Comparison of ENCODE assay signal across 8 cellular contexts in genomic region chr2:71067567-71068217, GRCh38. TPM values are rescaled to one million over a fixed set of nuclear protein-coding genes. Genes with fewer than 3 reads are reported as not detected.
A peak's percentile ranks its signal among the peaks of the same experiment; 100 is the strongest.
DNase-seq lines count a peak whose midpoint lies in the region; ATAC-seq, FAIRE-seq and TF ChIP-seq lines count a peak whose summit lies in the region.

No MANE protein-coding gene starts in this region.

- H3K27ac ChIP-seq in CD4-positive, CD25-positive, alpha-beta regulatory T cell (ENCODE audit: insufficient read depth, low read length, poor library complexity, severe bottlenecking) = peak overlapping the region; percentile 95
- H3K27ac ChIP-seq in OCI-LY3 (ENCODE audit: low read length) (peak overlapping the region; percentile 98), H1 (ENCODE audit: low read depth, low read length) (peak overlapping the region; percentile 78)

- H4K91ac ChIP-seq in H1 (replicated peaks; ENCODE audit: insufficient read length, low read length) = no peak overlapping the region

- H3K4me2 ChIP-seq in OCI-LY3 (ENCODE audit: low read length) = peak overlapping the region; percentile 99
- H3K4me2 ChIP-seq in H1 (ENCODE audit: insufficient read depth in 1 of 2, low read depth in 2 of 2, low read length in 2 of 2) = peak overlapping the region; percentile 88 to 94

- H2BK15ac ChIP-seq in H1 (ENCODE audit: low read length) = no peak overlapping the region

- peaks cover 45% of the 10 kb centered on the region for H3K4me1 ChIP-seq in CD4-positive, CD25-positive, alpha-beta regulatory T cell (ENCODE audit: control insufficient read depth, insufficient read depth, low read length, poor library complexity, severe bottlenecking)
- H3K4me1 ChIP-seq in OCI-LY3 (ENCODE audit: low read length) (peaks cover 81% of the 10 kb centered on the region), H1 (replicated peaks in 1 of 4; ENCODE audit: control insufficient read depth in 3 of 4, insufficient read depth in 4 of 4, low read length in 3 of 4) (peaks cover 0 to 6% (median 1%) of the 10 kb centered on the region in 4 experiments; a peak in 4 of 7 replicates)

- H4K8ac ChIP-seq in H1 (ENCODE audit: extremely low read depth, insufficient read depth, low read length) = peak overlapping the region; percentile 37; the same call in 1 of the 2 replicates

- H2BK5ac ChIP-seq in H1 (ENCODE audit: low read depth, low read length) = peak overlapping the region; percentile 37; the same call in 1 of the 2 replicates

- H3K4me3 Mint-ChIP-seq in CD4-positive, CD25-positive, alpha-beta regulatory T cell = peak overlapping the region; percentile 93 to 97 (median 96)
- H3K4me3 Mint-ChIP-seq in naive B cell = peak overlapping the region; percentile 87 to 99 (median 99)

- peaks cover 18% of the 10 kb centered on the region for H3K27me3 Mint-ChIP-seq in CD4-positive, CD25-positive, alpha-beta regulatory T cell
- H3K27me3 Mint-ChIP-seq in naive B cell = no peaks in the 10 kb centered on the region

- peak in 1 of 3 donors; percentile 21 for DNase-seq in CD4-positive, CD25-positive, alpha-beta regulatory T cell
- DNase-seq in H1 (ENCODE audit: low read depth in 1 of 2, low spot score in 2 of 2) (no peak), naive B cell (peak; percentile 34), NCI-H146 (lab: John Stamatoyannopoulos, UW) (no peak), GDM1 (lab: John Stamatoyannopoulos, UW) (no peak), KBM-7 (no peak)

- H3K18ac ChIP-seq in H1 (ENCODE audit: extremely low read depth, low read length) = peak overlapping the region; percentile 91

- H2BK20ac ChIP-seq in H1 (ENCODE audit: low read length) = no peak overlapping the region

- peaks cover 2% of the 10 kb centered on the region for H3K27me3 ChIP-seq in CD4-positive, CD25-positive, alpha-beta regulatory T cell (ENCODE audit: control insufficient read depth, insufficient read depth, low read length)
- H3K27me3 ChIP-seq in OCI-LY3 (ENCODE audit: low read depth, low read length) (no peaks in the 10 kb centered on the region), H1 (replicated peaks in 1 of 4; ENCODE audit: control insufficient read depth in 3 of 4, extremely low read depth in 1 of 4, insufficient read depth in 3 of 4, low read length in 3 of 4) (no peaks in the 10 kb centered on the region; a peak in 1 of 7 replicates)

- H3K4me1 Mint-ChIP-seq in CD4-positive, CD25-positive, alpha-beta regulatory T cell = peaks cover 25 to 51% (median 41%) of the 10 kb centered on the region in 4 donors
- H3K4me1 Mint-ChIP-seq in naive B cell = peaks cover 49 to 81% (median 81%) of the 10 kb centered on the region in 3 donors

- POLR2A ChIA-PET in H1 (lab: Charles Lee; ENCODE audit: partially characterized antibody) = interaction anchor here (0.6 to 2.3 kb wide), 11 partner anchors 8 to 66 kb away, joined by 3 to 10 read pairs (median 4); partner anchors contain the start of genes MCEE and MPHOSPH10

- no peak overlapping the region for H3K23ac ChIP-seq in H1 (ENCODE audit: insufficient read length)

- H3K4me3 ChIP-seq in CD4-positive, CD25-positive, alpha-beta regulatory T cell (ENCODE audit: low read depth, low read length) = peak overlapping the region; percentile 92
- H3K4me3 ChIP-seq in OCI-LY3 (ENCODE audit: low read length) (peak overlapping the region; percentile 90), H1 (ENCODE audit: extremely low read depth in 1 of 4, insufficient read depth in 2 of 4, low read depth in 3 of 4, low read length in 4 of 4) (peak overlapping the region; percentile 60 to 96 (median 82))

- in situ Hi-C loops in KBM-7 (cut with MboI; ENCODE audit: low pct_unique_long_range_greater_than_20kb, low sequenced_read_pairs) = no loop called here

- no peak for FAIRE-seq in H1 (lab: Jason Lieb, UNC)

- H3K36me3 Mint-ChIP-seq in CD4-positive, CD25-positive, alpha-beta regulatory T cell = peaks cover 4% of the 10 kb centered on the region
- H3K36me3 Mint-ChIP-seq in naive B cell = no peaks in the 10 kb centered on the region

- CTCF ChIA-PET in H1 (lab: Charles Lee; ENCODE audit: partially characterized antibody) = interaction anchor here (0.5 to 7.7 kb wide), 10 partner anchors 10 to 756 kb away, joined by 3 to 100 read pairs (median 4); partner anchors contain the start of genes MCEE and MPHOSPH10

- peaks cover 56% of the 10 kb centered on the region for H3K79me2 ChIP-seq in OCI-LY3 (ENCODE audit: low read length)
- H3K79me2 ChIP-seq in H1 (ENCODE audit: control insufficient read depth in 1 of 2, insufficient read depth in 2 of 2, low read length in 2 of 2) = peaks cover 3 to 23% of the 10 kb centered on the region in 2 experiments; a peak in 3 of 4 replicates

- no peak for TF ChIP-seq POLR2A in H1 (IDR thresholded peaks at IDR 0.05; ENCODE audit: control extremely low read depth in 1 of 2, low read depth in 2 of 2, low read length in 2 of 2)

- TF ChIP-seq EP300 in H1 (IDR thresholded peaks at IDR 0.05; ENCODE audit: borderline replicate concordance in 1 of 2, low read depth in 2 of 2, low read length in 2 of 2) = no peak

- H3K4ac ChIP-seq in H1 (replicated peaks; ENCODE audit: insufficient read length, low read depth, low read length) = no peak overlapping the region

- H2AFZ ChIP-seq in OCI-LY3 (ENCODE audit: low read depth, low read length) (0 out of 2 replicates have a peak overlapping the region, but pooled peaks have one; percentile 12), H1 (ENCODE audit: low read length) (peak overlapping the region; percentile 81)

- peak overlapping the region; percentile 79 for H4K5ac ChIP-seq in H1 (ENCODE audit: insufficient read length, low read depth, low read length)

- no peak overlapping the region for H3K14ac ChIP-seq in H1 (ENCODE audit: insufficient read length)

- TF ChIP-seq RAD21 in H1 (IDR thresholded peaks at IDR 0.05 in 1 of 2, conservative IDR thresholded peaks at IDR 0.05 in 1 of 2; ENCODE audit: low read depth in 2 of 2, low read length in 2 of 2) = no peak; a peak in 1 of 4 replicates

- H3K9me3 Mint-ChIP-seq in CD4-positive, CD25-positive, alpha-beta regulatory T cell = no peaks in the 10 kb centered on the region
- no peaks in the 10 kb centered on the region for H3K9me3 Mint-ChIP-seq in naive B cell

- no peak overlapping the region for H2AK5ac ChIP-seq in H1 (ENCODE audit: low read depth, low read length)

- H3K9ac ChIP-seq in OCI-LY3 (ENCODE audit: low read length) = peak overlapping the region; percentile 99
- peak overlapping the region in 3 of 4 experiments; percentile 72 to 82 (median 75); a peak in 6 of 7 replicates for H3K9ac ChIP-seq in H1 (replicated peaks in 1 of 4; ENCODE audit: extremely low read depth in 1 of 4, low read depth in 3 of 4, low read length in 3 of 4)

- H3K27ac Mint-ChIP-seq in CD4-positive, CD25-positive, alpha-beta regulatory T cell = peak overlapping the region; percentile 96 to 100 (median 99)
- H3K27ac Mint-ChIP-seq in naive B cell = peak overlapping the region; percentile 89 to 100 (median 100)

- H3K56ac ChIP-seq in H1 (replicated peaks; ENCODE audit: insufficient read length, low read depth, low read length) = peak overlapping the region; percentile 7

- H3K79me1 ChIP-seq in H1 (ENCODE audit: low read depth, low read length) = no peaks in the 10 kb centered on the region; the same call in 1 of the 2 replicates

- H2BK12ac ChIP-seq in H1 (ENCODE audit: low read depth, low read length) = no peak overlapping the region

- H3K9me3 ChIP-seq in CD4-positive, CD25-positive, alpha-beta regulatory T cell (ENCODE audit: control insufficient read depth in 2 of 2, low read length in 2 of 2) = no peaks in the 10 kb centered on the region
- no peaks in the 10 kb centered on the region for H3K9me3 ChIP-seq in OCI-LY3 (ENCODE audit: insufficient read depth, low read length)
- no peaks in the 10 kb centered on the region for H3K9me3 ChIP-seq in H1 (ENCODE audit: insufficient read depth in 2 of 2, low read depth in 1 of 2, low read length in 1 of 2)

- no peaks in the 10 kb centered on the region for H3K36me3 ChIP-seq in CD4-positive, CD25-positive, alpha-beta regulatory T cell (ENCODE audit: control insufficient read depth, insufficient read depth, low read length)
- H3K36me3 ChIP-seq in OCI-LY3 (replicated peaks; ENCODE audit: low read depth, low read length) (peaks cover 17% of the 10 kb centered on the region), H1 (ENCODE audit: control insufficient read depth in 2 of 4, insufficient read depth in 4 of 4, low read length in 3 of 4) (no peaks in the 10 kb centered on the region; a peak in 2 of 8 replicates)

- no peak overlapping the region for H2BK120ac ChIP-seq in H1 (replicated peaks; ENCODE audit: low read depth, low read length)

- ATAC-seq in CD4-positive, CD25-positive, alpha-beta regulatory T cell (ENCODE audit: low read depth in 2 of 2) = peak in 1 of 2 donors; percentile 1
- peak; percentile 0 for ATAC-seq in GM21447 (IDR thresholded peaks at IDR 0.05; ENCODE audit: unreplicated experiment)
- no peak for ATAC-seq in naive B cell (ENCODE audit: low read depth in 2 of 2)

- peaks cover 13% of the 10 kb centered on the region for H3K23me2 ChIP-seq in H1 (ENCODE audit: low read depth, low read length)

- 5% methylated on average over 26 of the region's 26 CpGs; no CpG with 5 or more reads in 1 of the 2 experiments for WGBS in H1 (ENCODE audit: extremely low coverage in 1 of 2, insufficient coverage in 1 of 2, insufficient read length in 1 of 2, insufficient replicate concordance in 2 of 2, low coverage in 1 of 2, low lambda C conversion rate in 2 of 2, missing lambda C conversion rate in 1 of 2), 2 experiments

- H4K20me1 ChIP-seq in OCI-LY3 (ENCODE audit: insufficient read depth, low read length) = peaks cover 13% of the 10 kb centered on the region; the same call in 1 of the 2 replicates
- peaks cover 0 to under 1% of the 10 kb centered on the region in 2 experiments for H4K20me1 ChIP-seq in H1 (replicated peaks in 1 of 2; ENCODE audit: control insufficient read depth in 1 of 2, insufficient read depth in 2 of 2, low read length in 2 of 2)

- TF ChIP-seq CTCF in OCI-LY3 (IDR thresholded peaks at IDR 0.05; ENCODE audit: low read depth, low read length) (no peak; the same call in 1 of the 2 replicates), H1 (IDR thresholded peaks at IDR 0.05; ENCODE audit: control extremely low read depth in 1 of 3, insufficient read depth in 1 of 3, low read depth in 1 of 3, low read length in 3 of 3) (peak in 2 of 3 experiments; percentile 1 to 16; a peak in 2 of 4 replicates)

RNA-seq across cellular contexts. Expression of gene NAGK, which starts 0.8 kb away (rescaled TPM):
- total RNA-seq in CD4-positive, CD25-positive, alpha-beta regulatory T cell = 89.0 TPM
- 10 to 100 TPM; 63.8 to 81.3 (median 80.3) TPM for polyA plus RNA-seq in CD4-positive, CD25-positive, alpha-beta regulatory T cell
- total RNA-seq in H1 (2021; fragmentation: NEBNext Ultra II Directional; extraction: Animal tissue kit (Norgen Biotek cat#: 25700)) = 59.9 and 62.2 TPM in 2 replicates
- polyA plus RNA-seq in H1 (2011; rRNA removed) (57.9 and 67.8 TPM in 2 replicates), naive B cell (ENCODE audit: low read depth in 6 of 6) (100 to 1,000 TPM in 3 of 6 donors, 10 to 100 TPM in 3; 74.8 to 140 (median 101) TPM)
- polyA plus RNA-seq in H1 (2011; cell fraction: cytosol; rRNA removed) = 63.9 TPM
- 75.4 TPM for polyA plus RNA-seq in H1 (2011; cell fraction: nucleus; rRNA removed)
- 53.2 to 66.3 TPM (median 60.8 TPM) in 4 replicates for polyA plus RNA-seq in H1 (2012, experiment 1 of 2)
- 36.9 TPM for polyA plus RNA-seq in H1 (2012, experiment 2 of 2)
- polyA plus RNA-seq in H1 (2013, experiment 1 of 2) = 68.3 TPM
- polyA plus RNA-seq in H1 (2013, experiment 2 of 2) = 67.6 TPM
- 26.1 and 42.8 TPM in 2 replicates for polyA minus RNA-seq in H1 (2011; rRNA and poly(A)+ RNA removed)
- polyA minus RNA-seq in H1 (2011; cell fraction: cytosol; rRNA and poly(A)+ RNA removed) = 21.1 TPM
- polyA minus RNA-seq in H1 (2011; cell fraction: nucleus; rRNA and poly(A)+ RNA removed) = 40.8 TPM
